In the genomic region with DNA sequence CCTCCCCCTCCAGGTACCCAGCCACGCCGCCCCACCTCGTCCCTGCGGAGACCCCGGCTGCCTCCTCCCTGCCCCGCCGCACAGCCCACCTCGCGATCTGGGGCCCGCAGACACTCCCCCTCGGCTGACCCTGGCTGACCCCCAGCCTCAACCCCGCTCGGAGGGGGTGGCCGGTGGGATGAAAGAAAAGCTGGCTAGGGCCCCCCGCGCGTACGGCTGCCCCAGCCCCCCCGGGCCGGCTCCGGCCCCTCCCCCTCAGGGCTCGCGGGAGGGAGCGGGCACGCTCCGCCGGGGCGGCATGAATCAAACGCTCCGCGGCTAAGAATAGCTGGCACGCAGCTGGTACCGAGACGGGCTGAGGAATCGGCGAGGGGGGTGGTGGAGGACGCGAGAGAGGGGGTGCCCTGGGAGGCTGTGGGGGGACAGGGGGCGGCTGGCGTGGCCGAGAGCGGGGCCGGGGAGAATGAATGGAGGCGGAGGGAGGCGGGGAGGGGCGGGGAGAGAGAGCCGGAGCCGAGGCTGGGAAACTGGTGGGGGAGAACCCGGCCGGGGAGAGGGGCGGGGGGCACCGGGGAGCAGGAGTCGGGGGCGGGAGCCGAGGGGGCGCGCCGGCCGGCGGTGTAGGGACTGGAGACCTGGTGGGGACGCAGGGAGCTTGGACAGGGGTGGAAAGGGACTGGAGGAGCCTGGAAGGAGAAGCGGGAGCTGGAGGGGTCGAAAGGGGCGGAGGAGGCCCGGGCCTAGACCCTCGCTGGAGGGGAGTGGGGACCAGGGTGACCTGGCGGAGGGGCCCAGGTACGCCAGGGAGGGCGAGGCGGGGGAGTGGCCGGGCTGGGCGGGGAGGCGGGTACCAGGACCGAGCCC, we compare ENCODE assay signal across 12 cellular contexts. TPM values are rescaled to one million over a fixed set of nuclear protein-coding genes. Genes with fewer than 3 reads are reported as not detected.
DNase-seq lines count a peak whose midpoint lies in the region; ATAC-seq and TF ChIP-seq lines count a peak whose summit lies in the region.
"Had no signal": no experiment of that assay in that cellular context is flagged by ENCODE, and none has a peak within 500 bp of the region (broad histone marks: within the 10 kb centered on the region; RNA-seq: fewer than 3 reads in every experiment).

No MANE protein-coding gene starts in this region.

- TF ChIP-seq CTCF in adrenal gland (IDR thresholded peaks at IDR 0.05), result no peak
- TF ChIP-seq CTCF in tibial nerve (IDR thresholded peaks at IDR 0.05), result no peak
- no peak for TF ChIP-seq CTCF in BE2C (IDR thresholded peaks at IDR 0.05; ENCODE audit: low read depth, low read length)

- H3K4me3 Mint-ChIP-seq in activated naive CD4-positive, alpha-beta T cell treated with anti-CD3 and anti-CD28 coated beads, Interleukin-2, amount 10 ng/mL, durations not matched to agents 7 days and 5 days, result no peak overlapping the region
- no peak overlapping the region for H3K4me3 Mint-ChIP-seq in effector memory CD8-positive, alpha-beta T cell

- H3K27ac ChIP-seq in adrenal gland (no peak overlapping the region), tibial nerve (no peak overlapping the region)
- H3K27ac ChIP-seq: KMS-11 had no signal

- H3K4me1 Mint-ChIP-seq in activated naive CD4-positive, alpha-beta T cell treated with anti-CD3 and anti-CD28 coated beads, Interleukin-2, amount 10 ng/mL, durations not matched to agents 7 days and 5 days, result no peaks in the 10 kb centered on the region
- peaks cover 7 to 11% of the 10 kb centered on the region in 2 donors for H3K4me1 Mint-ChIP-seq in effector memory CD8-positive, alpha-beta T cell (ENCODE audit: low read depth in 2 of 2)

- H3K36me3 Mint-ChIP-seq in activated naive CD4-positive, alpha-beta T cell treated with anti-CD3 and anti-CD28 coated beads, Interleukin-2, amount 10 ng/mL, durations not matched to agents 7 days and 5 days, result no peaks in the 10 kb centered on the region
- H3K36me3 Mint-ChIP-seq in effector memory CD8-positive, alpha-beta T cell (ENCODE audit: insufficient read depth), result peaks cover 3% of the 10 kb centered on the region
- H3K36me3 Mint-ChIP-seq: activated naive CD4-positive, alpha-beta T cell treated with anti-CD3 and anti-CD28 coated beads, Interleukin-2, amount 50 U/mL, for 24 hours had no signal

- DNase-seq in activated naive CD4-positive, alpha-beta T cell treated with anti-CD3 and anti-CD28 coated beads, Interleukin-2, amount 50 U/mL, for 16 hours, result peak; percentile 29
- no peak for DNase-seq in activated naive CD4-positive, alpha-beta T cell treated with anti-CD3 and anti-CD28 coated beads, Interleukin-2, amount 10 ng/mL, durations not matched to agents 7 days and 5 days
- DNase-seq in adrenal gland (peak in 4 of 7 donors; percentile 35 to 69 (median 47)), iPS-NIHi11 (ENCODE audit: low spot score) (peak; percentile 60), tibial nerve (ENCODE audit: low spot score in 2 of 2) (no peak), BE2C (no peak), NCI-H69 (lab: John Stamatoyannopoulos, UW) (no peak)
- DNase-seq in effector memory CD8-positive, alpha-beta T cell, result no peak
- DNase-seq: CD4-positive, alpha-beta memory T cell; left cardiac atrium had no signal

- peaks cover 13 to 33% of the 10 kb centered on the region in 2 donors for H3K4me1 ChIP-seq in adrenal gland (replicated peaks in 1 of 2)
- H3K4me1 ChIP-seq in tibial nerve, result peaks cover 0 to 29% (median 11%) of the 10 kb centered on the region in 4 donors
- H3K4me1 ChIP-seq in BE2C, result no peaks in the 10 kb centered on the region

- no peak for TF ChIP-seq EP300 in tibial nerve (IDR thresholded peaks at IDR 0.05)

- 1 to 2% (median 1%) methylated on average over 20 to 74 of the region's 74 CpGs for WGBS in adrenal gland, 4 donors
- 1 to 2% methylated on average over 32 to 54 of the region's 74 CpGs for WGBS in tibial nerve, 2 donors

- H3K27ac Mint-ChIP-seq in activated naive CD4-positive, alpha-beta T cell treated with anti-CD3 and anti-CD28 coated beads, Interleukin-2, amount 10 ng/mL, durations not matched to agents 7 days and 5 days, result no peak overlapping the region
- H3K27ac Mint-ChIP-seq in effector memory CD8-positive, alpha-beta T cell, result no peak overlapping the region
- H3K27ac Mint-ChIP-seq: activated naive CD4-positive, alpha-beta T cell treated with anti-CD3 and anti-CD28 coated beads, Interleukin-2, amount 50 U/mL, for 24 hours; CD4-positive, alpha-beta memory T cell had no signal

- TF ChIP-seq POLR2A in adrenal gland (IDR thresholded peaks at IDR 0.05) (no peak), tibial nerve (IDR thresholded peaks at IDR 0.05) (no peak)

- H3K9me3 ChIP-seq in adrenal gland (replicated peaks in 1 of 3), result no peaks in the 10 kb centered on the region
- no peaks in the 10 kb centered on the region for H3K9me3 ChIP-seq in tibial nerve
- no peaks in the 10 kb centered on the region for H3K9me3 ChIP-seq in BE2C

- no peak for ATAC-seq in effector memory CD8-positive, alpha-beta T cell (replicated peaks)

- H3K27me3 ChIP-seq in adrenal gland (no peaks in the 10 kb centered on the region), tibial nerve (peaks cover 0 to 83% of the 10 kb centered on the region in 2 donors), BE2C (peaks cover 16% of the 10 kb centered on the region)

- intact Hi-C loops in adrenal gland (cut with DNase I), result loop anchor here in 1 of 2 donors (10.0 kb wide), 1 partner anchor 206 kb away; no protein-coding TSS in a partner anchor

- peaks cover 93% of the 10 kb centered on the region for H3K27me3 Mint-ChIP-seq in activated naive CD4-positive, alpha-beta T cell treated with anti-CD3 and anti-CD28 coated beads, Interleukin-2, amount 10 ng/mL, durations not matched to agents 7 days and 5 days
- peaks cover 76 to 87% of the 10 kb centered on the region in 2 donors for H3K27me3 Mint-ChIP-seq in effector memory CD8-positive, alpha-beta T cell

- H3K4me3 ChIP-seq in adrenal gland (peak overlapping the region in 2 of 4 donors; percentile 9 to 57), tibial nerve (peak overlapping the region; percentile 2 to 51 (median 10)), BE2C (ENCODE audit: low read depth, low read length) (no peak overlapping the region)

- no peaks in the 10 kb centered on the region for H3K9me3 Mint-ChIP-seq in activated naive CD4-positive, alpha-beta T cell treated with anti-CD3 and anti-CD28 coated beads, Interleukin-2, amount 10 ng/mL, durations not matched to agents 7 days and 5 days
- H3K9me3 Mint-ChIP-seq in effector memory CD8-positive, alpha-beta T cell, result no peaks in the 10 kb centered on the region
- H3K9me3 Mint-ChIP-seq: activated naive CD4-positive, alpha-beta T cell treated with anti-CD3 and anti-CD28 coated beads, Interleukin-2, amount 50 U/mL, for 24 hours had no signal

- CTCF ChIA-PET in activated naive CD4-positive, alpha-beta T cell treated with anti-CD3 and anti-CD28 coated beads, Interleukin-2, amount 10 ng/mL, durations not matched to agents 7 days and 5 days (lab: Charles Lee), result no interaction called here

- no peaks in the 10 kb centered on the region for H3K36me3 ChIP-seq in adrenal gland (replicated peaks in 1 of 2)
- no peaks in the 10 kb centered on the region for H3K36me3 ChIP-seq in tibial nerve
- H3K36me3 ChIP-seq in BE2C, result no peaks in the 10 kb centered on the region

RNA-seq across cellular contexts. Expression of a gene that starts 1.1 kb away (rescaled TPM):
- total RNA-seq in adrenal gland, result 10 to 100 TPM in 4 of 8 donors, 1 to 10 TPM in 4; 4.2 to 13.6 (median 9.0) TPM
- polyA plus RNA-seq in adrenal gland, result 10 to 100 TPM in 1 of 3 donors, 1 to 10 TPM in 2; 1.5 to 22.6 (median 2.1) TPM
- total RNA-seq in tibial nerve, result 1 to 10 TPM in 1 of 4 donors, under 1 TPM in 2, not detected in 1; 0.21 to 3.3 (median 0.30) TPM
- 39.6 TPM for polyA plus RNA-seq in BE2C (2012; ENCODE audit: insufficient read depth, insufficient read length, low read depth)
- total RNA-seq: CD4-positive, alpha-beta memory T cell had no signal
- polyA plus RNA-seq: CD4-positive, alpha-beta memory T cell had no signal

RNA-seq across cellular contexts. Expression of a gene that starts 4.7 kb away (rescaled TPM):
- total RNA-seq in adrenal gland (10 to 100 TPM; 14.8 to 53.8 (median 26.6) TPM), tibial nerve (10 to 100 TPM; 13.3 to 53.1 (median 25.9) TPM)
- polyA plus RNA-seq in adrenal gland, result 10 to 100 TPM in 2 of 3 donors, 1 to 10 TPM in 1; 1.6 to 32.4 (median 31.6) TPM
- 19.9 TPM for polyA plus RNA-seq in BE2C (2012; ENCODE audit: insufficient read depth, insufficient read length, low read depth)

RNA-seq across cellular contexts. Expression of a gene that starts 51.8 kb away (rescaled TPM):
- total RNA-seq in adrenal gland (not detected), tibial nerve (not detected)
- polyA plus RNA-seq in adrenal gland, result not detected
- polyA plus RNA-seq in BE2C (2012; ENCODE audit: insufficient read depth, insufficient read length, low read depth), result not detected
- total RNA-seq: CD4-positive, alpha-beta memory T cell; left cardiac atrium had no signal
- polyA plus RNA-seq: CD4-positive, alpha-beta memory T cell had no signal

Comparison
In these comparisons a context has a peak if more than half of its experiments do, and no peak if none do; other contexts are left out.
1. DNase-seq: peak in activated naive CD4-positive, alpha-beta T cell treated with anti-CD3 and anti-CD28 coated beads, Interleukin-2, amount 50 U/mL, for 16 hours (single experiment), adrenal gland (4 of 7) and iPS-NIHi11 (single experiment); none in activated naive CD4-positive, alpha-beta T cell treated with anti-CD3 and anti-CD28 coated beads, Interleukin-2, amount 10 ng/mL, durations not matched to agents 7 days and 5 days (single experiment), tibial nerve (0 of 2), BE2C (single experiment), NCI-H69 (single experiment) and effector memory CD8-positive, alpha-beta T cell (0 of 3).